ENCODE assay signal across 8 cellular contexts in the genomic region with DNA sequence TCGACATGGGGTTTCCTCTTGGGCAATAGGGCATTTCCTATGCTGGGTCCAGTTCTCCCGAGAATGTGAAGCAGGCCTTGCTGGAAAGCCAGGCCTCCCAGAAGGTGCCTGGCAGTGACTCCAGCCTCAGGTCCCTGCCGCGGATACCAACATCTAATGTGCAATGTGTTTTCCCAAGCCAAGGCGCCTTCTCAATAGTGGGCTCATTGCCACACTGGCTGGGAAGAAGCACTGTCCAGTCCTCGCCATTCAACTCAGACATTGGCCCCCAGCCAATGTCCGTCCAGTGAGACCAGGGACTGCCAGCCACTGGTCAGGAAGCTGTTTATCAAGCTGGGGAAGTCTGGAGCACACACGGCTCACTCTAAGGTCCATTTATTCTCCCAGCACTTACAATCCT.
DNase-seq lines count a peak whose midpoint lies in the region; ATAC-seq, FAIRE-seq and TF ChIP-seq lines count a peak whose summit lies in the region.
"Not testable (repeated sequence)": the region's sequence is repeated elsewhere in the genome, so short reads cannot be mapped to it uniquely, and the experiment has no call there.

No MANE protein-coding gene starts in this region.

- H3K4me1 ChIP-seq in endothelial cell of umbilical vein (ENCODE audit: control insufficient read depth, extremely low read depth, insufficient read depth, low read length); upper lobe of right lung: not testable (repeated sequence)

- not testable (repeated sequence) for TF ChIP-seq POLR2A in endothelial cell of umbilical vein (IDR thresholded peaks at IDR 0.05; ENCODE audit: low read depth, low read length)

- not testable (repeated sequence) for H2AFZ ChIP-seq in endothelial cell of umbilical vein (ENCODE audit: low read depth, low read length)

- intact Hi-C loops in endothelial cell of umbilical vein (cut with micrococcal nuclease); cardiac septum (cut with DNase I); sciatic nerve (cut with DNase I); upper lobe of right lung (cut with DNase I): not testable (repeated sequence)

- H3K4me3 ChIP-seq in endothelial cell of umbilical vein (replicated peaks in 1 of 3; ENCODE audit: insufficient read depth in 1 of 3, low read depth in 1 of 3, low read length in 3 of 3); upper lobe of right lung: not testable (repeated sequence)

- DNase-seq in COLO829 (ENCODE audit: low spot score) (peak; percentile 0), anterior cingulate cortex (lab: John Stamatoyannopoulos, UW) (peak in 42 of 58 donors; percentile 1 to 82 (median 20)), endothelial cell of umbilical vein (ENCODE audit: low read depth, low spot score) (peak; percentile 98), cardiac septum (ENCODE audit: low spot score) (peak; percentile 76), left kidney (ENCODE audit: low read depth, low spot score) (peak; percentile 9), mucosa of gallbladder (ENCODE audit: low spot score) (peak; percentile 19), sciatic nerve (ENCODE audit: low spot score) (peak; percentile 62)
- not testable (repeated sequence) for DNase-seq in upper lobe of right lung

- BruUV-seq in endothelial cell of umbilical vein (replicated peaks; lab: Mats Ljungman, UMichigan), result not testable (repeated sequence)

- peak overlapping the region; percentile 32 for H3K27ac ChIP-seq in endothelial cell of umbilical vein (ENCODE audit: insufficient read depth, low read depth, low read length)
- H3K27ac ChIP-seq in upper lobe of right lung, result not testable (repeated sequence)

- not testable (repeated sequence) for H3K9me3 ChIP-seq in endothelial cell of umbilical vein (replicated peaks; ENCODE audit: control insufficient read depth, insufficient read depth, low read length); upper lobe of right lung

- ATAC-seq in sciatic nerve (peak; percentile 91), upper lobe of right lung (peak; percentile 77)

- CTCF ChIA-PET in endothelial cell of umbilical vein (lab: Charles Lee), result not testable (repeated sequence)

- H3K79me2 ChIP-seq in endothelial cell of umbilical vein (ENCODE audit: control insufficient read depth, insufficient read depth, low read length), result not testable (repeated sequence)

- not testable (repeated sequence) for H3K9me1 ChIP-seq in endothelial cell of umbilical vein (replicated peaks; ENCODE audit: control insufficient read depth, extremely low read depth, insufficient read depth, low read length)

- FAIRE-seq in endothelial cell of umbilical vein (lab: Jason Lieb, UNC), result peak; percentile 88

- H3K36me3 ChIP-seq in endothelial cell of umbilical vein (ENCODE audit: control insufficient read depth in 2 of 2, extremely low read depth in 1 of 2, insufficient read depth in 2 of 2, low read length in 2 of 2); upper lobe of right lung: not testable (repeated sequence)

- H4K20me1 ChIP-seq in endothelial cell of umbilical vein (replicated peaks; ENCODE audit: control insufficient read depth, extremely low read depth, insufficient read depth, low read length), result not testable (repeated sequence)

- not testable (repeated sequence) for TF ChIP-seq CTCF in endothelial cell of umbilical vein (IDR thresholded peaks at IDR 0.05; ENCODE audit: extremely low read depth in 1 of 2, insufficient read depth in 1 of 2, low read depth in 1 of 2, low read length in 2 of 2); upper lobe of right lung (IDR thresholded peaks at IDR 0.05)

- H3K9ac ChIP-seq in endothelial cell of umbilical vein (replicated peaks; ENCODE audit: extremely low read depth, insufficient read depth, low read length), result not testable (repeated sequence)

- H3K4me2 ChIP-seq in endothelial cell of umbilical vein (ENCODE audit: insufficient read depth, low read length), result not testable (repeated sequence)

- POLR2A ChIA-PET in endothelial cell of umbilical vein (lab: Charles Lee), result not testable (repeated sequence)

- not testable (repeated sequence) for H3K27me3 ChIP-seq in endothelial cell of umbilical vein (ENCODE audit: control insufficient read depth in 2 of 2, insufficient read depth in 2 of 2, low read length in 2 of 2); upper lobe of right lung

- dilution Hi-C loops in endothelial cell of umbilical vein (cut with MboI; ENCODE audit: extremely low pct_ligation_motif_present, low sequenced_read_pairs), result not testable (repeated sequence)
